Comparison of ENCODE assay signal across 27 cellular contexts in the genomic region with DNA sequence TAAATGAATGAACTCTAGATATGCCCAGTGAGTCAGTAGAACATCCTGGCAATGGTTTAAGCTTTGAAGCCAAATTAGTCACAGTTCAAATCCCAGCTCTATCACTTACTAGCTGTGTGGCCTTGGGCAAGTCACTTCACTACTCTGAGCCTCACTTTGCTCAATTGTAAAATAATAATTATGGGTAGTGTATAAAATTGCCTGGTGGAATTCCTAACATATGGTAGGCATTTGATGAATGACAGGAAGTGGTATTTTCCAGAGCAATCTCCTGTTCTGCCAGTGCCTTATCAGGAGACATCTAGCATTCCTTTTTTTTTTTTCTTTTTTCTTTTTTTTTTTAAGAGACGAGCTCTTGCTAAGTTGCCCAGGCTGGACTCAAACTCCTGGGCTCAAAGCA. TPM values are rescaled to one million over a fixed set of nuclear protein-coding genes. Genes with fewer than 3 reads are reported as not detected.
"Had no signal": no experiment of that assay in that cellular context is flagged by ENCODE, and none has a peak within 500 bp of the region (broad histone marks: within the 10 kb centered on the region; RNA-seq: fewer than 3 reads in every experiment).

No MANE protein-coding gene starts in this region.

- H3K4me3 Mint-ChIP-seq: activated CD4-positive, alpha-beta memory T cell treated with anti-CD3 and anti-CD28 coated beads, Interleukin-2, amount 10 ng/mL, durations not matched to agents 7 days and 5 days; activated naive CD8-positive, alpha-beta T cell treated with anti-CD3 and anti-CD28 coated beads, Interleukin-2, amount 10 ng/mL, durations not matched to agents 7 days and 5 days; activated T-cell treated with anti-CD3 and anti-CD28 coated beads, Interleukin-2, amount 50 U/mL, for 72 hours; dendritic cell treated with granulocyte-macrophage colony-stimulating factor and Interleukin-4, amounts not matched to agents 40 ng/mL and 50 ng/mL, for 4 days; nephron; stimulated activated naive CD8-positive, alpha-beta T cell treated with anti-CD3 and anti-CD28 coated beads, Interleukin-15, Interleukin-2, amounts not matched to agents 100 ng/mL and 50 ng/mL, for 24 hours had no signal

- H3K36me3 ChIP-seq: ascending aorta, right atrium auricular region, SJSA1, upper lobe of left lung, WERI-Rb-1 had no signal

- H3K36me3 Mint-ChIP-seq: activated naive CD8-positive, alpha-beta T cell treated with anti-CD3 and anti-CD28 coated beads, Interleukin-2, amount 10 ng/mL, durations not matched to agents 7 days and 5 days had no signal

- H3K4me3 ChIP-seq: ascending aorta, right atrium auricular region, SJSA1, smooth muscle cell, upper lobe of left lung had no signal

- H3K9me3 Mint-ChIP-seq: activated CD4-positive, alpha-beta memory T cell treated with anti-CD3 and anti-CD28 coated beads, Interleukin-2, amount 10 ng/mL, durations not matched to agents 7 days and 5 days; activated naive CD8-positive, alpha-beta T cell treated with anti-CD3 and anti-CD28 coated beads, Interleukin-2, amount 10 ng/mL, durations not matched to agents 7 days and 5 days; activated T-cell treated with anti-CD3 and anti-CD28 coated beads, Interleukin-2, amount 50 U/mL, for 72 hours; dendritic cell treated with granulocyte-macrophage colony-stimulating factor and Interleukin-4, amounts not matched to agents 40 ng/mL and 50 ng/mL, for 4 days; nephron; stimulated activated naive CD8-positive, alpha-beta T cell treated with anti-CD3 and anti-CD28 coated beads, Interleukin-15, Interleukin-2, amounts not matched to agents 100 ng/mL and 50 ng/mL, for 24 hours had no signal

- ATAC-seq: activated T-cell treated with anti-CD3 and anti-CD28 coated beads, Interleukin-2, amount 50 U/mL, for 72 hours had no signal

- H3K9me3 ChIP-seq: ascending aorta, right atrium auricular region, SJSA1, upper lobe of left lung had no signal

- H3K27ac Mint-ChIP-seq: activated CD4-positive, alpha-beta memory T cell treated with anti-CD3 and anti-CD28 coated beads, Interleukin-2, amount 10 ng/mL, durations not matched to agents 7 days and 5 days; activated naive CD8-positive, alpha-beta T cell treated with anti-CD3 and anti-CD28 coated beads, Interleukin-2, amount 10 ng/mL, durations not matched to agents 7 days and 5 days; activated T-cell treated with anti-CD3 and anti-CD28 coated beads, Interleukin-2, amount 50 U/mL, for 72 hours; dendritic cell treated with granulocyte-macrophage colony-stimulating factor and Interleukin-4, amounts not matched to agents 40 ng/mL and 50 ng/mL, for 4 days; progenitor cell of endocrine pancreas; stimulated activated naive CD8-positive, alpha-beta T cell treated with anti-CD3 and anti-CD28 coated beads, Interleukin-15, Interleukin-2, amounts not matched to agents 100 ng/mL and 50 ng/mL, for 24 hours had no signal

- H3K27me3 ChIP-seq: ascending aorta, right atrium auricular region, upper lobe of left lung had no signal

- H3K27ac ChIP-seq: ascending aorta, right atrium auricular region, SJSA1, upper lobe of left lung, WERI-Rb-1 had no signal

- DNase-seq: activated CD4-positive, alpha-beta memory T cell treated with anti-CD3 and anti-CD28 coated beads, Interleukin-2, amount 10 ng/mL, durations not matched to agents 7 days and 5 days; activated CD8-positive, alpha-beta memory T cell treated with anti-CD3 and anti-CD28 coated beads, Interleukin-2, amount 50 U/mL, for 4 hours; activated gamma-delta T cell treated with Interleukin-2 at 50 U/mL for 16 hours; activated naive CD8-positive, alpha-beta T cell treated with anti-CD3 and anti-CD28 coated beads, Interleukin-2, amount 10 ng/mL, durations not matched to agents 7 days and 5 days; activated T-cell treated with anti-CD3 and anti-CD28 coated beads, Interleukin-2, amount 50 U/mL, for 72 hours; hippocampal formation; mesendoderm; nucleus accumbens; stimulated activated CD4-positive, alpha-beta T cell treated with anti-CD3 and anti-CD28 coated beads, Interleukin-4, amount 100 ng/mL, for 4 hours; stimulated activated CD8-positive, alpha-beta memory T cell treated with anti-CD3 and anti-CD28 coated beads, Interleukin-4, amount 100 ng/mL, for 48 hours; T-helper 1 cell; upper lobe of left lung; WERI-Rb-1 had no signal

- H3K4me1 ChIP-seq: ascending aorta, SJSA1, upper lobe of left lung had no signal

- H3K4me2 ChIP-seq: smooth muscle cell had no signal

RNA-seq across cellular contexts. Expression of a gene that starts 13.0 kb away (rescaled TPM):
- total RNA-seq: progenitor cell of endocrine pancreas, SJSA1, smooth muscle cell had no signal
- polyA plus RNA-seq: smooth muscle cell had no signal

RNA-seq across cellular contexts. Expression of a gene that starts 36.9 kb away (rescaled TPM):
- total RNA-seq: activated CD4-positive, alpha-beta memory T cell treated with anti-CD3 and anti-CD28 coated beads, Interleukin-2, amount 10 ng/mL, durations not matched to agents 7 days and 5 days; activated naive CD8-positive, alpha-beta T cell treated with anti-CD3 and anti-CD28 coated beads, Interleukin-2, amount 10 ng/mL, durations not matched to agents 7 days and 5 days; activated T-cell treated with anti-CD3 and anti-CD28 coated beads, Interleukin-2, amount 50 U/mL, for 72 hours; glomerular endothelial cell; SJSA1 had no signal

RNA-seq across cellular contexts. Expression of a gene that starts 52.8 kb away (rescaled TPM):
- total RNA-seq: ascending aorta, bronchial epithelial cell, cerebellum, epithelial cell of proximal tubule, lower leg skin, progenitor cell of endocrine pancreas, right atrium auricular region, SJSA1, smooth muscle cell, temporal lobe, upper lobe of left lung had no signal
- polyA plus RNA-seq: smooth muscle cell had no signal
